ENCODE assay signal across 2 cellular contexts in genomic region chr1:231478800-231479199, GRCh38.
TF ChIP-seq lines count a peak whose summit lies in the region.

No MANE protein-coding gene starts in this region.

TF ChIP-seq in HCT116, 20 proteins besides CTCF, POLR2A, EP300 and RAD21:
- TF ChIP-seq EGR1 (IDR thresholded peaks at IDR 0.05; ENCODE audit: low read depth): no peak
- TF ChIP-seq ELF1 (IDR thresholded peaks at IDR 0.05; ENCODE audit: borderline replicate concordance, low read depth): no peak
- TF ChIP-seq REST (IDR thresholded peaks at IDR 0.05; ENCODE audit: low read depth): no peak
- no peak for TF ChIP-seq ZNF274 (IDR thresholded peaks at IDR 0.05; ENCODE audit: low read depth, low read length)
- no peak for TF ChIP-seq SRF (IDR thresholded peaks at IDR 0.05; ENCODE audit: low read depth)
- no peak for TF ChIP-seq CEBPB (IDR thresholded peaks at IDR 0.05; ENCODE audit: low read depth)
- no peak for TF ChIP-seq SP1 (IDR thresholded peaks at IDR 0.05; ENCODE audit: low read depth)
- no peak for TF ChIP-seq EZH2phosphoT487 (IDR thresholded peaks at IDR 0.05; ENCODE audit: borderline replicate concordance)
- TF ChIP-seq TCF7L2 (IDR thresholded peaks at IDR 0.05; ENCODE audit: borderline replicate concordance, extremely low read depth, insufficient read depth, insufficient read length): no peak
- TF ChIP-seq POLR2AphosphoS5 (IDR thresholded peaks at IDR 0.05; ENCODE audit: low read depth, low read length): no peak
- no peak for TF ChIP-seq FOSL1 (IDR thresholded peaks at IDR 0.05; ENCODE audit: low read depth)
- TF ChIP-seq ZFX (IDR thresholded peaks at IDR 0.05): no peak
- TF ChIP-seq EZH2 (IDR thresholded peaks at IDR 0.05): no peak
- no peak for TF ChIP-seq JUND (IDR thresholded peaks at IDR 0.05)
- no peak for TF ChIP-seq YY1 (IDR thresholded peaks at IDR 0.05; ENCODE audit: extremely low read depth, insufficient replicate concordance, low read depth, low read length)
- TF ChIP-seq ATF3 (IDR thresholded peaks at IDR 0.05): no peak
- no peak for TF ChIP-seq SIN3A (IDR thresholded peaks at IDR 0.05; ENCODE audit: low read depth)

TF ChIP-seq in endothelial cell of umbilical vein, 7 proteins besides CTCF, POLR2A, EP300 and RAD21:
- no peak for TF ChIP-seq EZH2 (IDR thresholded peaks at IDR 0.05; ENCODE audit: borderline replicate concordance, low read depth, low read length, severe bottlenecking)
- TF ChIP-seq MYC (IDR thresholded peaks at IDR 0.05; ENCODE audit: low read depth, low read length): no peak
- TF ChIP-seq FOS (IDR thresholded peaks at IDR 0.05; ENCODE audit: borderline replicate concordance, insufficient read depth, low read length): no peak
- no peak for TF ChIP-seq JUN (IDR thresholded peaks at IDR 0.05; ENCODE audit: borderline replicate concordance, insufficient read depth, insufficient read length, low read depth)
- TF ChIP-seq POLR2AphosphoS5 (IDR thresholded peaks at IDR 0.05; ENCODE audit: insufficient read depth, low read depth, low read length): no peak
- no peak for TF ChIP-seq GATA2 (IDR thresholded peaks at IDR 0.05; ENCODE audit: insufficient read depth, insufficient read length, low read depth, low read length)
- TF ChIP-seq MAX (IDR thresholded peaks at IDR 0.05; ENCODE audit: insufficient read depth, insufficient read length): no peak
